ENCODE assay signal across 20 cellular contexts in the genomic region with DNA sequence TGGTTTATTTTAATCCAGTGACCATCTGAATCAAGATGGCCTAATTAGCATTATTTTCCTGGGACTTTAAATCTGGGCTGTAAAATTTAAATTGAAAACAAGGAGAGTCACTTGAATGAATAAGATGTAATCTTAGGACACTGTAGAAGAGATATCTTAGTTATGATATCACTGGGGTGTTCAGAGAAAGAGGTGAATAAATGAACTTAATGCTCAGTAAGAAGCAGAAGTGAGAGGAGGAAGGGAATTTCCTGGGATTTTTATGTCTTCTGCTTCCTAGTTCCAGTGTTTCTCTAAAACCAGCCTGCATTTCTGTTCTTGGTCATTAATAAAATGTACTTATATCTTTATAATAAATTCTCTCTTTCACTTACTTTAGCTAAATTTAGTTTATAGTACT.
DNase-seq lines count a peak whose midpoint lies in the region; ATAC-seq and TF ChIP-seq lines count a peak whose summit lies in the region.
"Had no signal": no experiment of that assay in that cellular context is flagged by ENCODE, and none has a peak within 500 bp of the region (broad histone marks: within the 10 kb centered on the region; RNA-seq: fewer than 3 reads in every experiment).

No MANE protein-coding gene starts in this region.

- H3K36me3 Mint-ChIP-seq in Calu3 (ENCODE audit: insufficient read depth, unreplicated experiment): peaks cover 7% of the 10 kb centered on the region
- H3K36me3 Mint-ChIP-seq: activated CD8-positive, alpha-beta memory T cell treated with anti-CD3 and anti-CD28 coated beads, Interleukin-2, amount 10 ng/mL, durations not matched to agents 7 days and 5 days; naive B cell had no signal

- TF ChIP-seq CTCF in Calu3 (IDR thresholded peaks at IDR 0.05; ENCODE audit: unreplicated experiment) (no peak), choroid plexus epithelial cell (conservative IDR thresholded peaks at IDR 0.05; ENCODE audit: low read depth, low read length) (no peak)

- H3K36me3 ChIP-seq in effector memory CD4-positive, alpha-beta T cell (ENCODE audit: control insufficient read depth, insufficient read depth, low read length): no peaks in the 10 kb centered on the region
- H3K36me3 ChIP-seq: BLaER1, colonic mucosa, esophagus squamous epithelium, left lung had no signal

- H3K27ac Mint-ChIP-seq in Calu3 (ENCODE audit: unreplicated experiment): peak overlapping the region; percentile 16
- H3K27ac Mint-ChIP-seq: activated CD8-positive, alpha-beta memory T cell treated with anti-CD3 and anti-CD28 coated beads, Interleukin-2, amount 10 ng/mL, durations not matched to agents 7 days and 5 days; naive B cell had no signal

- H3K4me1 ChIP-seq in effector memory CD4-positive, alpha-beta T cell (ENCODE audit: control insufficient read depth, insufficient read depth, low read length, poor library complexity, severe bottlenecking): no peaks in the 10 kb centered on the region
- H3K4me1 ChIP-seq: BLaER1, colonic mucosa, left lung, psoas muscle had no signal

- no peak overlapping the region for H3K4me3 ChIP-seq in choroid plexus epithelial cell (ENCODE audit: low read depth, low read length)
- H3K4me3 ChIP-seq in effector memory CD4-positive, alpha-beta T cell (ENCODE audit: insufficient read depth, low read depth, low read length, poor library complexity, severe bottlenecking): no peak overlapping the region
- H3K4me3 ChIP-seq: BLaER1, colonic mucosa, esophagus squamous epithelium, left lung, psoas muscle, SK-N-MC had no signal

- H3K9me3 Mint-ChIP-seq in Calu3 (ENCODE audit: low read depth, unreplicated experiment): no peaks in the 10 kb centered on the region

- no TSS peak for BruUV-seq in Calu3 (replicated peaks; lab: Mats Ljungman, UMichigan)

- intact Hi-C loops in Calu3 (cut with micrococcal nuclease; ENCODE audit: unreplicated experiment): loop anchor here (5.0 kb wide), 1 partner anchor 135 kb away; a partner anchor contains a TSS

- H3K27me3 ChIP-seq in effector memory CD4-positive, alpha-beta T cell (replicated peaks; ENCODE audit: control insufficient read depth, insufficient read depth, low read length, poor library complexity, severe bottlenecking): no peaks in the 10 kb centered on the region
- H3K27me3 ChIP-seq: BLaER1, colonic mucosa, esophagus squamous epithelium, left lung had no signal

- no peaks in the 10 kb centered on the region for H3K27me3 Mint-ChIP-seq in Calu3 (ENCODE audit: unreplicated experiment)
- H3K27me3 Mint-ChIP-seq: activated CD8-positive, alpha-beta memory T cell treated with anti-CD3 and anti-CD28 coated beads, Interleukin-2, amount 10 ng/mL, durations not matched to agents 7 days and 5 days; naive B cell had no signal

- H3K27ac ChIP-seq in effector memory CD4-positive, alpha-beta T cell (ENCODE audit: insufficient read depth, low read length, poor library complexity, severe bottlenecking): no peak overlapping the region
- H3K27ac ChIP-seq: BLaER1, colonic mucosa, esophagus squamous epithelium, left lung, psoas muscle, SK-N-MC had no signal

- peaks cover 50% of the 10 kb centered on the region for H3K4me1 Mint-ChIP-seq in Calu3 (ENCODE audit: low read depth, unreplicated experiment)
- H3K4me1 Mint-ChIP-seq: naive B cell had no signal

- H3K9me3 ChIP-seq in effector memory CD4-positive, alpha-beta T cell (ENCODE audit: control insufficient read depth, low read length): no peaks in the 10 kb centered on the region
- H3K9me3 ChIP-seq: BLaER1, colonic mucosa, esophagus squamous epithelium, left lung, psoas muscle had no signal

- DNase-seq in Calu3 (no peak), choroid plexus epithelial cell (ENCODE audit: low read depth) (peak; percentile 11), NCI-H1930 (lab: John Stamatoyannopoulos, UW) (no peak), D341Med (ENCODE audit: low spot score) (no peak)
- DNase-seq in effector memory CD4-positive, alpha-beta T cell: no peak
- DNase-seq: activated CD8-positive, alpha-beta memory T cell treated with anti-CD3 and anti-CD28 coated beads, Interleukin-2, amount 10 ng/mL, durations not matched to agents 7 days and 5 days; colonic mucosa; esophagus squamous epithelium; H7; hippocampal formation; left lung; naive B cell; NCI-H2081 treated with DMSO at 0.1 percent for 48 hours; psoas muscle; trophoblast cell had no signal

- ATAC-seq in GM19351 (IDR thresholded peaks at IDR 0.05; ENCODE audit: unreplicated experiment) (peak; percentile 34), HG03565 (IDR thresholded peaks at IDR 0.05; ENCODE audit: unreplicated experiment) (peak; percentile 24), GM18517 (IDR thresholded peaks at IDR 0.05; ENCODE audit: unreplicated experiment) (no peak)
- ATAC-seq: activated CD8-positive, alpha-beta memory T cell treated with anti-CD3 and anti-CD28 coated beads, Interleukin-2, amount 10 ng/mL, durations not matched to agents 7 days and 5 days; left lung; psoas muscle had no signal

- CTCF ChIA-PET in Calu3 (lab: Charles Lee): no interaction called here

- H3K4me3 Mint-ChIP-seq in Calu3 (ENCODE audit: low read depth, unreplicated experiment): no peak overlapping the region
- H3K4me3 Mint-ChIP-seq: activated CD8-positive, alpha-beta memory T cell treated with anti-CD3 and anti-CD28 coated beads, Interleukin-2, amount 10 ng/mL, durations not matched to agents 7 days and 5 days; naive B cell had no signal
